8 cellular contexts compared by ENCODE assay signal in genomic region chr1:65209005-65209885, GRCh38.
A peak's percentile ranks its signal among the peaks of the same experiment; 100 is the strongest.
DNase-seq lines count a peak whose midpoint lies in the region; ATAC-seq and TF ChIP-seq lines count a peak whose summit lies in the region.

No MANE protein-coding gene starts in this region.

- H3K4me3 ChIP-seq in cardiac fibroblast (replicated peaks in 1 of 2; ENCODE audit: low read depth in 2 of 2, low read length in 2 of 2) = no peak overlapping the region

- peak; percentile 31 for DNase-seq in NCI-H2171 treated with DMSO at 0.1 percent for 48 hours (lab: John Stamatoyannopoulos, UW)
- DNase-seq in NCI-H2171 (lab: John Stamatoyannopoulos, UW) = no peak
- DNase-seq in NCI-H774 (lab: John Stamatoyannopoulos, UW) = peak; percentile 41
- peak; percentile 69 to 70 for DNase-seq in cardiac fibroblast (ENCODE audit: low read depth in 2 of 2)
- DNase-seq in left lobe of liver (ENCODE audit: low spot score) = no peak
- no peak for DNase-seq in ureter (ENCODE audit: low spot score)

- ATAC-seq in HG02759 (IDR thresholded peaks at IDR 0.05; ENCODE audit: unreplicated experiment) (peak; percentile 40), left lobe of liver (peak; percentile 65), GM18873 (IDR thresholded peaks at IDR 0.05; ENCODE audit: low FRiP score, unreplicated experiment) (no peak)

- peak; percentile 57 for TF ChIP-seq CTCF in cardiac fibroblast (IDR thresholded peaks at IDR 0.05; ENCODE audit: low read depth, low read length)

Comparison
In these comparisons a context has a peak if more than half of its experiments do, and no peak if none do; other contexts are left out.
1. DNase-seq: peak in NCI-H2171 treated with DMSO at 0.1 percent for 48 hours (single experiment), NCI-H774 (single experiment) and cardiac fibroblast (2 of 2); none in NCI-H2171 (single experiment), left lobe of liver (single experiment) and ureter (single experiment).